Comparison of ENCODE assay signal across 8 cellular contexts in genomic region chr17:63675607-63676539, GRCh38. TPM values are rescaled to one million over a fixed set of nuclear protein-coding genes. Genes with fewer than 3 reads are reported as not detected.
DNase-seq lines count a peak whose midpoint lies in the region; ATAC-seq, FAIRE-seq and TF ChIP-seq lines count a peak whose summit lies in the region.

No MANE protein-coding gene starts in this region.

- no peaks in the 10 kb centered on the region for H3K27me3 Mint-ChIP-seq in activated naive CD4-positive, alpha-beta T cell treated with anti-CD3 and anti-CD28 coated beads, Interleukin-2, amount 10 ng/mL, durations not matched to agents 7 days and 5 days

- no peaks in the 10 kb centered on the region for H3K36me3 ChIP-seq in ACC112 (ENCODE audit: insufficient read depth, low read length)
- no peaks in the 10 kb centered on the region for H3K36me3 ChIP-seq in adrenal gland (replicated peaks in 1 of 2)

- H3K9me3 ChIP-seq in adrenal gland (replicated peaks in 1 of 3) = no peaks in the 10 kb centered on the region

- H2AFZ ChIP-seq in ACC112 (ENCODE audit: low read length, unreplicated experiment) = peak overlapping the region; percentile 45

- H3K4me1 ChIP-seq in ACC112 (ENCODE audit: control insufficient read depth, insufficient read depth, low read length, unreplicated experiment) (peaks cover 26% of the 10 kb centered on the region), adrenal gland (replicated peaks in 1 of 2) (peaks cover 26 to 41% of the 10 kb centered on the region in 2 donors)

- FAIRE-seq in HTR-8/SVneo (lab: Jason Lieb, UNC) (no peak), D721Med (lab: Jason Lieb, UNC) (no peak)

- H3K79me2 ChIP-seq in ACC112 (ENCODE audit: control insufficient read depth, insufficient read depth, low read length, unreplicated experiment) = no peaks in the 10 kb centered on the region

- H3K4me3 Mint-ChIP-seq in activated naive CD4-positive, alpha-beta T cell treated with anti-CD3 and anti-CD28 coated beads, Interleukin-2, amount 10 ng/mL, durations not matched to agents 7 days and 5 days = no peak overlapping the region

- H3K4me1 Mint-ChIP-seq in activated naive CD4-positive, alpha-beta T cell treated with anti-CD3 and anti-CD28 coated beads, Interleukin-2, amount 10 ng/mL, durations not matched to agents 7 days and 5 days = no peaks in the 10 kb centered on the region

- H3K4me3 ChIP-seq in ACC112 (ENCODE audit: low read depth, low read length) (peak overlapping the region; percentile 45), adrenal gland (peak overlapping the region in 1 of 4 donors; percentile 37), skin epidermis (no peak overlapping the region)

- TF ChIP-seq CTCF in adrenal gland (IDR thresholded peaks at IDR 0.05) (no peak), D721Med (IDR thresholded peaks at IDR 0.05; ENCODE audit: insufficient read depth, missing control alignments) (no peak)

- DNase-seq in HTR-8/SVneo (ENCODE audit: insufficient read length, low spot score) (peak; percentile 91), adrenal gland (peak; percentile 88 to 97 (median 95)), left ventricle myocardium superior (peak; percentile 70), D721Med (ENCODE audit: insufficient read length, low spot score) (no peak)
- DNase-seq in activated naive CD4-positive, alpha-beta T cell treated with anti-CD3 and anti-CD28 coated beads, Interleukin-2, amount 10 ng/mL, durations not matched to agents 7 days and 5 days = no peak
- DNase-seq in effector CD4-positive, alpha-beta T cell = no peak

- WGBS in adrenal gland, 4 donors = 24 to 35% (median 29%) methylated on average over 6 of the region's 6 CpGs

- peaks cover 16% of the 10 kb centered on the region for H3K36me3 Mint-ChIP-seq in activated naive CD4-positive, alpha-beta T cell treated with anti-CD3 and anti-CD28 coated beads, Interleukin-2, amount 10 ng/mL, durations not matched to agents 7 days and 5 days

- H3K27me3 ChIP-seq in ACC112 (ENCODE audit: insufficient read depth, low read length) = no peaks in the 10 kb centered on the region
- no peaks in the 10 kb centered on the region for H3K27me3 ChIP-seq in adrenal gland

- H3K27ac Mint-ChIP-seq in activated naive CD4-positive, alpha-beta T cell treated with anti-CD3 and anti-CD28 coated beads, Interleukin-2, amount 10 ng/mL, durations not matched to agents 7 days and 5 days = no peak overlapping the region

- TF ChIP-seq POLR2A in adrenal gland (IDR thresholded peaks at IDR 0.05) = peak in 1 of 2 donors; percentile 16

- H3K27ac ChIP-seq in ACC112 (ENCODE audit: low read depth, low read length) (peak overlapping the region; percentile 59), adrenal gland (peak overlapping the region; percentile 37 to 95 (median 91)), skin epidermis (peak overlapping the region in 18 of 21 experiments; percentile 20 to 80 (median 52))

- no peaks in the 10 kb centered on the region for H3K9me3 Mint-ChIP-seq in activated naive CD4-positive, alpha-beta T cell treated with anti-CD3 and anti-CD28 coated beads, Interleukin-2, amount 10 ng/mL, durations not matched to agents 7 days and 5 days

- intact Hi-C loops in adrenal gland (cut with DNase I) = no loop called here
- intact Hi-C loops in left ventricle myocardium superior (cut with micrococcal nuclease) = no loop called here

- peak; percentile 93 for ATAC-seq in left ventricle myocardium superior

- CTCF ChIA-PET in activated naive CD4-positive, alpha-beta T cell treated with anti-CD3 and anti-CD28 coated beads, Interleukin-2, amount 10 ng/mL, durations not matched to agents 7 days and 5 days (lab: Charles Lee) = interaction anchor here (1.1 to 1.2 kb wide), 2 partner anchors 15 to 35 kb away, joined by 3 read pairs; no protein-coding TSS in a partner anchor

RNA-seq across cellular contexts. Expression of gene LIMD2, which starts 24.1 kb away (rescaled TPM):
- total RNA-seq in adrenal gland = 10 to 100 TPM in 7 of 8 donors, 1 to 10 TPM in 1; 6.3 to 20.1 (median 12.0) TPM
- 10 to 100 TPM in 2 of 3 donors, 1 to 10 TPM in 1; 2.5 to 76.3 (median 34.6) TPM for polyA plus RNA-seq in adrenal gland
- 4.7 TPM for total RNA-seq in left ventricle myocardium superior

RNA-seq across cellular contexts. Expression of gene MAP3K3, which starts 53.7 kb away (rescaled TPM):
- 10 to 100 TPM; 21.2 to 47.1 (median 36.8) TPM for total RNA-seq in adrenal gland
- polyA plus RNA-seq in adrenal gland = 10 to 100 TPM; 11.6 to 32.3 (median 15.6) TPM
- total RNA-seq in left ventricle myocardium superior = 36.9 TPM

Comparison
In these comparisons a context has a peak if more than half of its experiments do, and no peak if none do; other contexts are left out.
1. DNase-seq: peak in HTR-8/SVneo (single experiment), adrenal gland (7 of 7) and left ventricle myocardium superior (single experiment); none in D721Med (single experiment), activated naive CD4-positive, alpha-beta T cell treated with anti-CD3 and anti-CD28 coated beads, Interleukin-2, amount 10 ng/mL, durations not matched to agents 7 days and 5 days (single experiment) and effector CD4-positive, alpha-beta T cell (single experiment).
2. Peak in every context shown above with its lines, with median percentiles within 50 percentile points of each other: H3K27ac ChIP-seq.